23 cellular contexts compared by ENCODE assay signal in the genomic region with DNA sequence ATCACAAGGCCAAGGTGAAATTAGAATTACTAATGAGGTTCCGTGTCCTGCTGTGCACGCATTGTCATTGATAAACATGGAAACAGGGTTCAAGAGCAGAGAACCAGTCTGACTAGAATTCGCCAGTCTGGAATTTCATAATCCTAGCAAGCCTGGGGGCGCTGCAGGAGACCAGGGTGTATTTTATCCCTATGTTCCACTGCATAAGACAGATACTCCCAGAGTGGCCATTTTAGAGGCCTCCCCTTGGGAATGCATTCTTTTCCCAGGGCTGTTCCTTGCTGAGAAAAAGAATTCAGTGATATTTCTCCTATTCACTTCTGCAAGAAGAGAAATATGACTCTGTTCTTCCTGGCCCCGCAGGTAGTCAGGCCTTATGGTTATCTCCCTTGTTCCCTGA.
"Had no signal": no experiment of that assay in that cellular context is flagged by ENCODE, and none has a peak within 500 bp of the region (broad histone marks: within the 10 kb centered on the region; RNA-seq: fewer than 3 reads in every experiment).

No MANE protein-coding gene starts in this region.

- DNase-seq: IMR-90, Karpas-422, KG1, MG63, NCI-H1092, NCI-H1105 treated with DMSO at 0.1 percent for 48 hours, NCI-H1417 treated with DMSO at 0.1 percent for 48 hours, NCI-H146, NCI-H1694 treated with DMSO at 0.1 percent for 48 hours, NCI-H1930, NCI-H2081, NCI-H2107, NCI-H2227 treated with DMSO at 0.1 percent for 48 hours, NCI-H524, NCI-H526 treated with DMSO at 0.1 percent for 48 hours, NCI-H748 treated with DMSO at 0.1 percent for 48 hours, Right ventricle myocardium superior, RPMI8226, SIG-M5, SK-N-SH, SW 1271, T-cell had no signal

- H3K36me3 ChIP-seq: MG63 had no signal

- H3K36me3 Mint-ChIP-seq: T-cell had no signal

- H3K27me3 Mint-ChIP-seq: T-cell had no signal

- ATAC-seq: HepG2, T-cell had no signal

- H3K27ac Mint-ChIP-seq: T-cell had no signal

- H3K4me3 ChIP-seq: MG63 had no signal

- H3K4me3 Mint-ChIP-seq: T-cell had no signal

- H3K4me1 Mint-ChIP-seq: T-cell had no signal

- H3K27me3 ChIP-seq: MG63 had no signal

- H3K9ac ChIP-seq: SK-N-SH had no signal
